9 cellular contexts compared by ENCODE assay signal in genomic region chr1:160522622-160523345, GRCh38. TPM values are rescaled to one million over a fixed set of nuclear protein-coding genes. Genes with fewer than 3 reads are reported as not detected.
DNase-seq lines count a peak whose midpoint lies in the region; ATAC-seq and TF ChIP-seq lines count a peak whose summit lies in the region.
"Had no signal": no experiment of that assay in that cellular context is flagged by ENCODE, and none has a peak within 500 bp of the region (broad histone marks: within the 10 kb centered on the region; RNA-seq: fewer than 3 reads in every experiment).

SLAMF6 (minus strand) TSS chr1:160523255; CDS start chr1:160523192, 63 bp downstream.

- no peak within 1 kb of the TSS for H3K9ac ChIP-seq in DND-41 (ENCODE audit: low read depth, low read length)
- H3K9ac ChIP-seq in SK-N-SH = no peak within 1 kb of the TSS

- POLR2A ChIA-PET in SK-N-SH (lab: Yijun Ruan, JAX) = no interaction called here

- no peaks in the 10 kb centered on the region for H3K9me3 ChIP-seq in DND-41 (ENCODE audit: insufficient read depth, low read length, severe bottlenecking)
- peaks cover 8% of the 10 kb centered on the region for H3K9me3 ChIP-seq in lower lobe of right lung
- no peaks in the 10 kb centered on the region for H3K9me3 ChIP-seq in SK-N-SH

- no peaks in the 10 kb centered on the region for H3K27me3 ChIP-seq in DND-41 (ENCODE audit: insufficient read depth, low read length, poor library complexity)
- no peaks in the 10 kb centered on the region for H3K27me3 ChIP-seq in lower lobe of right lung (ENCODE audit: low read depth)
- peaks cover 4% of the 10 kb centered on the region; the same call in 1 of the 2 replicates for H3K27me3 ChIP-seq in SK-N-SH (ENCODE audit: insufficient read depth)

- TF ChIP-seq EP300 in SK-N-SH (IDR thresholded peaks at IDR 0.05; ENCODE audit: borderline replicate concordance in 1 of 2, low read depth in 1 of 2, low read length in 1 of 2) = no peak

- H3K4me2 ChIP-seq in DND-41 (ENCODE audit: insufficient read depth, low read length) (no peak within 1 kb of the TSS), SK-N-SH (no peak within 1 kb of the TSS)

- H3K27ac ChIP-seq in DND-41 (ENCODE audit: low read length) = no peak within 1 kb of the TSS
- H3K27ac ChIP-seq in lower lobe of right lung = peak within 1 kb of the TSS; percentile 8
- H3K27ac ChIP-seq in SK-N-SH (ENCODE audit: low read depth in 2 of 2, low read length in 1 of 2) = no peak within 1 kb of the TSS

- CTCF ChIA-PET in SK-N-SH (lab: Yijun Ruan, JAX) = interaction anchor here (0.6 to 0.8 kb wide), 2 partner anchors 8 to 86 kb away, joined by 3 read pairs; no protein-coding TSS in a partner anchor

- no peak for TF ChIP-seq RAD21 in SK-N-SH (IDR thresholded peaks at IDR 0.05; ENCODE audit: low read length)

- H4K20me1 ChIP-seq in DND-41 (ENCODE audit: insufficient read depth, low read length) (no peaks in the 10 kb centered on the region), SK-N-SH (ENCODE audit: insufficient read depth) (no peaks in the 10 kb centered on the region)

- H3K36me3 ChIP-seq in DND-41 (ENCODE audit: insufficient read depth, low read length) (no peaks in the 10 kb centered on the region), lower lobe of right lung (no peaks in the 10 kb centered on the region), SK-N-SH (replicated peaks in 1 of 2; ENCODE audit: control insufficient read depth in 1 of 2, insufficient read depth in 2 of 2, low read length in 1 of 2) (no peaks in the 10 kb centered on the region)

- H3F3A ChIP-seq in SK-N-SH (replicated peaks; ENCODE audit: insufficient read depth) = no peaks in the 10 kb centered on the region

- H3K9me2 ChIP-seq in SK-N-SH = no peaks in the 10 kb centered on the region

- ATAC-seq in DND-41 (ENCODE audit: insufficient read depth, low read depth) (peak; percentile 35; the same call in 2 of the 3 replicates), HG02571 (IDR thresholded peaks at IDR 0.05; ENCODE audit: unreplicated experiment) (peak; percentile 50), lower lobe of right lung (no peak)

- H3K4me1 ChIP-seq in DND-41 (ENCODE audit: insufficient read depth, low read length) (peaks cover 25% of the 10 kb centered on the region), lower lobe of right lung (peaks cover 14% of the 10 kb centered on the region), SK-N-SH (ENCODE audit: control insufficient read depth in 1 of 2, insufficient read depth in 2 of 2, low read depth in 1 of 2, low read length in 1 of 2) (no peaks in the 10 kb centered on the region; a peak in 1 of 4 replicates)

- intact Hi-C loops in lower lobe of right lung (cut with DNase I) = no loop called here

- H2AFZ ChIP-seq in DND-41 (ENCODE audit: low read depth, low read length) = no peak within 1 kb of the TSS
- H2AFZ ChIP-seq in SK-N-SH (ENCODE audit: low read depth) = no peak within 1 kb of the TSS

- H3K79me2 ChIP-seq in DND-41 (ENCODE audit: insufficient read depth, low read length) (no peaks in the 10 kb centered on the region), SK-N-SH (ENCODE audit: insufficient read depth) (no peaks in the 10 kb centered on the region)

- H3K4me3 ChIP-seq in DND-41 (ENCODE audit: low read depth in 1 of 2, low read length in 2 of 2) (no peak within 1 kb of the TSS), lower lobe of right lung (peak within 1 kb of the TSS; percentile 38), SK-N-SH (ENCODE audit: low read depth in 2 of 2, low read length in 1 of 2) (no peak within 1 kb of the TSS)

- DNase-seq in DND-41 (no peak), lower lobe of right lung (no peak), SK-N-SH (no peak), superior temporal gyrus (ENCODE audit: extremely low spot score) (no peak), DMS153 (lab: John Stamatoyannopoulos, UW) (no peak), NCI-H2081 (lab: John Stamatoyannopoulos, UW) (no peak)
- DNase-seq in activated CD4-positive, alpha-beta T cell treated with anti-CD3 and anti-CD28 coated beads for 24 hours (ENCODE audit: low read depth in 2 of 2) = peak; percentile 33 to 36

- no peak for TF ChIP-seq CTCF in DND-41 (IDR thresholded peaks at IDR 0.05; ENCODE audit: borderline replicate concordance, extremely low read depth, low read length, poor library complexity, severe bottlenecking)
- TF ChIP-seq CTCF in lower lobe of right lung (IDR thresholded peaks at IDR 0.05) = no peak
- TF ChIP-seq CTCF in SK-N-SH (IDR thresholded peaks at IDR 0.05) = no peak

- WGBS in SK-N-SH (ENCODE audit: low lambda C conversion rate) = 35% methylated on average over 10 of the region's 11 CpGs

TF ChIP-seq in SK-N-SH, 30 proteins besides CTCF, POLR2A, EP300 and RAD21:
- TF ChIP-seq NRF1 (IDR thresholded peaks at IDR 0.05; ENCODE audit: low read depth, low read length) (no peak), FOXM1 (IDR thresholded peaks at IDR 0.05; ENCODE audit: low read depth) (no peak), TEAD4 (IDR thresholded peaks at IDR 0.05; ENCODE audit: borderline replicate concordance, insufficient read depth) (no peak), FOXJ3 (CRISPR knock-in tag; IDR thresholded peaks at IDR 0.05) (no peak), USF2 (IDR thresholded peaks at IDR 0.05; ENCODE audit: borderline replicate concordance, low read depth, low read length) (no peak), YY1 (IDR thresholded peaks at IDR 0.05; ENCODE audit: low read depth) (no peak), TCF12 (IDR thresholded peaks at IDR 0.05) (no peak), NFIC (IDR thresholded peaks at IDR 0.05; ENCODE audit: borderline replicate concordance) (no peak), SIN3A (IDR thresholded peaks at IDR 0.05; ENCODE audit: borderline replicate concordance, low read depth, low read length) (no peak), MEF2A (IDR thresholded peaks at IDR 0.05; ENCODE audit: borderline replicate concordance, low read depth) (no peak), RCOR1 (IDR thresholded peaks at IDR 0.05; ENCODE audit: low read length) (no peak)
- TF ChIP-seq, protein P1, sequence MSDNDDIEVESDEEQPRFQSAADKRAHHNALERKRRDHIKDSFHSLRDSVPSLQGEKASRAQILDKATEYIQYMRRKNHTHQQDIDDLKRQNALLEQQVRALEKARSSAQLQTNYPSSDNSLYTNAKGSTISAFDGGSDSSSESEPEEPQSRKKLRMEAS (IDR thresholded peaks at IDR 0.05; ENCODE audit: low read depth) = no peak
- TF ChIP-seq, protein P2, sequence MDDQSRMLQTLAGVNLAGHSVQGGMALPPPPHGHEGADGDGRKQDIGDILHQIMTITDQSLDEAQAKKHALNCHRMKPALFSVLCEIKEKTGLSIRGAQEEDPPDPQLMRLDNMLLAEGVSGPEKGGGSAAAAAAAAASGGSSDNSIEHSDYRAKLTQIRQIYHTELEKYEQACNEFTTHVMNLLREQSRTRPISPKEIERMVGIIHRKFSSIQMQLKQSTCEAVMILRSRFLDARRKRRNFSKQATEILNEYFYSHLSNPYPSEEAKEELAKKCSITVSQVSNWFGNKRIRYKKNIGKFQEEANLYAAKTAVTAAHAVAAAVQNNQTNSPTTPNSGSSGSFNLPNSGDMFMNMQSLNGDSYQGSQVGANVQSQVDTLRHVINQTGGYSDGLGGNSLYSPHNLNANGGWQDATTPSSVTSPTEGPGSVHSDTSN (IDR thresholded peaks at IDR 0.05) = no peak
TF ChIP-seq in SK-N-SH: peak in this region for 0.

RNA-seq across cellular contexts. Expression of gene SLAMF6, which starts in this region (rescaled TPM):
- 4.8 TPM for total RNA-seq in lower lobe of right lung
- not detected in 2 replicates for polyA plus RNA-seq in SK-N-SH (2012; rRNA removed)
- not detected in 2 replicates for polyA plus RNA-seq in SK-N-SH (2012; cell fraction: cytosol; rRNA removed)
- polyA plus RNA-seq in SK-N-SH (2012; cell fraction: nucleus; rRNA removed) = not detected in 2 replicates
- total RNA-seq: pulmonary artery endothelial cell had no signal

Comparison
In these comparisons a context has a peak if more than half of its experiments do, and no peak if none do; other contexts are left out.
1. ATAC-seq: peak in DND-41 (single experiment) and HG02571 (single experiment); none in lower lobe of right lung (0 of 2).
2. DNase-seq: peak in activated CD4-positive, alpha-beta T cell treated with anti-CD3 and anti-CD28 coated beads for 24 hours (2 of 2); none in DND-41 (single experiment), lower lobe of right lung (single experiment), SK-N-SH (single experiment), superior temporal gyrus (single experiment), DMS153 (single experiment) and NCI-H2081 (0 of 2).